ENCODE assay signal across 9 cellular contexts in genomic region chr1:44798481-44799365, GRCh38. TPM values are rescaled to one million over a fixed set of nuclear protein-coding genes. Genes with fewer than 3 reads are reported as not detected.
DNase-seq lines count a peak whose midpoint lies in the region; ATAC-seq, FAIRE-seq and TF ChIP-seq lines count a peak whose summit lies in the region.
"Had no signal": no experiment of that assay in that cellular context is flagged by ENCODE, and none has a peak within 500 bp of the region (broad histone marks: within the 10 kb centered on the region; RNA-seq: fewer than 3 reads in every experiment).

No MANE protein-coding gene starts in this region.

- H3K4me1 Mint-ChIP-seq in chondrocyte (ENCODE audit: low read depth) = peaks cover 32% of the 10 kb centered on the region

- H3K4me3 ChIP-seq in pancreas = no peak overlapping the region

- H3K4me3 Mint-ChIP-seq in chondrocyte (ENCODE audit: unreplicated experiment) = no peak overlapping the region

- peaks cover 16% of the 10 kb centered on the region for H3K36me3 Mint-ChIP-seq in chondrocyte (ENCODE audit: low read depth)

- no peaks in the 10 kb centered on the region for H3K27me3 Mint-ChIP-seq in chondrocyte (ENCODE audit: low read depth)

- H3K27me3 ChIP-seq in pancreas = no peaks in the 10 kb centered on the region

- DNase-seq in DMS153 treated with DMSO at 0.1 percent for 48 hours (lab: John Stamatoyannopoulos, UW; ENCODE audit: unreplicated experiment) (peak; percentile 44), NCI-H146 (lab: John Stamatoyannopoulos, UW) (peak; percentile 53), chondrocyte (ENCODE audit: low spot score) (peak; percentile 63), pancreas (peak in 4 of 6 donors; percentile 39 to 56 (median 50)), HK-2 (ENCODE audit: unreplicated experiment) (no peak), caudate nucleus (lab: John Stamatoyannopoulos, UW) (no peak), SIG-M5 treated with dmso at 0.1 percent for 504 hours (lab: John Stamatoyannopoulos, UW; ENCODE audit: unreplicated experiment) (no peak), NCI-H1048 (lab: John Stamatoyannopoulos, UW) (no peak)

- no peaks in the 10 kb centered on the region for H3K9me3 Mint-ChIP-seq in chondrocyte (ENCODE audit: low read depth)

- H3K4me1 ChIP-seq in pancreas = peaks cover 0 to 15% (median 3%) of the 10 kb centered on the region in 3 donors

- FAIRE-seq in pancreas (lab: Jason Lieb, UNC) = no peak

- H3K27ac ChIP-seq in pancreas (peak overlapping the region; percentile 87 to 95 (median 92)), caudate nucleus (ENCODE audit: low read depth, low read length) (no peak overlapping the region)

- intact Hi-C loops in pancreas (cut with DNase I) = loop anchor here in 1 of 3 donors (10.0 kb wide), 1 partner anchor 506 kb away; no protein-coding TSS in a partner anchor

- peak overlapping the region; percentile 100 for H3K27ac Mint-ChIP-seq in chondrocyte (ENCODE audit: unreplicated experiment)

- H3K36me3 ChIP-seq in pancreas = peaks cover 0 to 7% (median 2%) of the 10 kb centered on the region in 3 donors

- 78 to 83% methylated on average over 10 of the region's 10 CpGs for WGBS in pancreas, 2 donors

- no peak for ATAC-seq in pancreas

- H3K9me3 ChIP-seq in pancreas = no peaks in the 10 kb centered on the region

- no peak for TF ChIP-seq CTCF in chondrocyte (IDR thresholded peaks at IDR 0.05)
- no peak for TF ChIP-seq CTCF in pancreas (IDR thresholded peaks at IDR 0.05)

RNA-seq across cellular contexts. Expression of gene PLK3, which starts 1.5 kb away (rescaled TPM):
- 24.2 to 30.0 TPM (median 29.0 TPM) in 3 replicates for total RNA-seq in chondrocyte
- total RNA-seq in pancreas = 10 to 100 TPM in 3 of 6 donors, 1 to 10 TPM in 3; 6.1 to 15.9 (median 9.7) TPM
- polyA plus RNA-seq in pancreas = 10 to 100 TPM; 21.6 to 35.3 TPM

RNA-seq across cellular contexts. Expression of gene DYNLT4, which starts 8.4 kb away (rescaled TPM):
- total RNA-seq in chondrocyte (not detected in 3 replicates), pancreas (1 to 10 TPM in 1 of 6 donors, under 1 TPM in 5; 0.28 to 1.8 (median 0.38) TPM)
- polyA plus RNA-seq in pancreas = 1 to 10 TPM in 1 of 2 donors, under 1 TPM in 1; 0.33 to 1.8 TPM
- total RNA-seq: temporal lobe had no signal

RNA-seq across cellular contexts. Expression of gene BTBD19, which starts 9.6 kb away (rescaled TPM):
- total RNA-seq in chondrocyte (43.4 to 46.5 TPM (median 44.1 TPM) in 3 replicates), pancreas (1 to 10 TPM in 5 of 6 donors, under 1 TPM in 1; 0.91 to 4.3 (median 2.3) TPM)
- polyA plus RNA-seq in pancreas = 1 to 10 TPM; 4.7 to 5.7 TPM

RNA-seq across cellular contexts. Expression of gene BEST4, which starts 10.8 kb away (rescaled TPM):
- 0.19 to 0.37 TPM (median 0.33 TPM) in 3 replicates for total RNA-seq in chondrocyte
- total RNA-seq in pancreas = under 1 TPM; 0.12 to 0.41 (median 0.32) TPM
- under 1 TPM; 0.56 to 0.68 TPM for polyA plus RNA-seq in pancreas

RNA-seq across cellular contexts. Expression of gene RPS8, which starts 23.4 kb away (rescaled TPM):
- total RNA-seq in chondrocyte (1,170 to 1,234 TPM (median 1,179 TPM) in 3 replicates), pancreas (1,000 to 10,000 TPM in 4 of 6 donors, 100 to 1,000 TPM in 2; 843 to 1,579 (median 1,280) TPM)
- polyA plus RNA-seq in pancreas = 1,000 to 10,000 TPM; 1,365 to 1,938 TPM

Comparison
In these comparisons a context has a peak if more than half of its experiments do, and no peak if none do; other contexts are left out.
1. DNase-seq: peak in DMS153 treated with DMSO at 0.1 percent for 48 hours (single experiment), NCI-H146 (single experiment), chondrocyte (single experiment) and pancreas (4 of 6); none in HK-2 (single experiment), caudate nucleus (0 of 61), SIG-M5 treated with dmso at 0.1 percent for 504 hours (single experiment) and NCI-H1048 (single experiment).